In the genomic region with DNA sequence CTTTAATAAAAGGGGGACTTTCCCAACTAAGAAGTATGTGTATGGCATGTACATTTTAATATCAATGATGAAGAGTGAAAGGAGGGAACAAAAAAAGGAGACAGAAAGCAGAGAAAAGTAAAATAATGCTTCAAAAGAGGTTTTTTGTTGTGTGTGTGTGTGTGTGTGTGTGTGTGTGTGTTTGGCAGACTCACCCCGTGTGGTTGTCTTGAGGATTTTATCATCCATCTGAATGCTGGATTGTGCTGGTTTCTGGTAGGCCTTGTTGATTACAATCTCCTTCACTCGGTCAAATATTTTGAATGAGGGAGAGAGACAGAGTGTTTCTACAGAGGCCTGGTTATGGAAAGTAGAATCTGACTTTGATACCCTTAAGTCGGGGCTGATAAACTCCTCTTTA, we compare ENCODE assay signal across 1 cellular context.
TF ChIP-seq lines count a peak whose summit lies in the region.

No MANE protein-coding gene starts in this region.

TF ChIP-seq in K562, 482 proteins besides CTCF, POLR2A, EP300 and RAD21 (continued from another document):
- no peak for TF ChIP-seq ATF2 (CRISPR knock-in tag; IDR thresholded peaks at IDR 0.05)
- TF ChIP-seq RCOR1 (IDR thresholded peaks at IDR 0.05; ENCODE audit: borderline replicate concordance in 1 of 2, low read depth in 2 of 2, low read length in 2 of 2): peak in 1 of 2 experiments; percentile 53; a peak in 1 of 4 replicates
- no peak for TF ChIP-seq RFX7 (CRISPR knock-in tag; IDR thresholded peaks at IDR 0.05)
- TF ChIP-seq CHD1 (IDR thresholded peaks at IDR 0.05; ENCODE audit: low read length): no peak
- 0 out of 2 replicates have a peak, but pooled peaks have one; percentile 39 for TF ChIP-seq FOXJ2 (tag; IDR thresholded peaks at IDR 0.05)
- TF ChIP-seq MTA1 (IDR thresholded peaks at IDR 0.05; ENCODE audit: borderline replicate concordance): peak; percentile 30; the same call in 1 of the 2 replicates
- TF ChIP-seq ELK1 (CRISPR knock-in tag; IDR thresholded peaks at IDR 0.05): no peak
- TF ChIP-seq RBM34 (IDR thresholded peaks at IDR 0.05; ENCODE audit: borderline replicate concordance, insufficient read depth, low read length): no peak
- 0 out of 2 replicates have a peak, but pooled peaks have one; percentile 14 for TF ChIP-seq ZNF766 (CRISPR knock-in tag; conservative IDR thresholded peaks at IDR 0.05)
- no peak for TF ChIP-seq ZBTB43 (CRISPR knock-in tag; IDR thresholded peaks at IDR 0.05)
- peak; percentile 50; the same call in 1 of the 2 replicates for TF ChIP-seq CTBP1 (IDR thresholded peaks at IDR 0.05; ENCODE audit: borderline replicate concordance)
- TF ChIP-seq TFAM (CRISPR knock-in tag; conservative IDR thresholded peaks at IDR 0.05): no peak
- no peak for TF ChIP-seq CREBBP (IDR thresholded peaks at IDR 0.05; ENCODE audit: low read depth, low read length)
- no peak for TF ChIP-seq ZBTB26 (CRISPR knock-in tag; IDR thresholded peaks at IDR 0.05)
- TF ChIP-seq GATA2 (CRISPR knock-in tag; IDR thresholded peaks at IDR 0.05): 0 out of 2 replicates have a peak, but pooled peaks have one; percentile 22
- no peak for TF ChIP-seq KDM5B (IDR thresholded peaks at IDR 0.05; ENCODE audit: insufficient replicate concordance, low read depth, low read length)
- TF ChIP-seq HMG20A (CRISPR knock-in tag; conservative IDR thresholded peaks at IDR 0.05): no peak
- peak; percentile 42; the same call in 1 of the 2 replicates for TF ChIP-seq SMARCA4 (IDR thresholded peaks at IDR 0.05)
- TF ChIP-seq, protein P1, sequence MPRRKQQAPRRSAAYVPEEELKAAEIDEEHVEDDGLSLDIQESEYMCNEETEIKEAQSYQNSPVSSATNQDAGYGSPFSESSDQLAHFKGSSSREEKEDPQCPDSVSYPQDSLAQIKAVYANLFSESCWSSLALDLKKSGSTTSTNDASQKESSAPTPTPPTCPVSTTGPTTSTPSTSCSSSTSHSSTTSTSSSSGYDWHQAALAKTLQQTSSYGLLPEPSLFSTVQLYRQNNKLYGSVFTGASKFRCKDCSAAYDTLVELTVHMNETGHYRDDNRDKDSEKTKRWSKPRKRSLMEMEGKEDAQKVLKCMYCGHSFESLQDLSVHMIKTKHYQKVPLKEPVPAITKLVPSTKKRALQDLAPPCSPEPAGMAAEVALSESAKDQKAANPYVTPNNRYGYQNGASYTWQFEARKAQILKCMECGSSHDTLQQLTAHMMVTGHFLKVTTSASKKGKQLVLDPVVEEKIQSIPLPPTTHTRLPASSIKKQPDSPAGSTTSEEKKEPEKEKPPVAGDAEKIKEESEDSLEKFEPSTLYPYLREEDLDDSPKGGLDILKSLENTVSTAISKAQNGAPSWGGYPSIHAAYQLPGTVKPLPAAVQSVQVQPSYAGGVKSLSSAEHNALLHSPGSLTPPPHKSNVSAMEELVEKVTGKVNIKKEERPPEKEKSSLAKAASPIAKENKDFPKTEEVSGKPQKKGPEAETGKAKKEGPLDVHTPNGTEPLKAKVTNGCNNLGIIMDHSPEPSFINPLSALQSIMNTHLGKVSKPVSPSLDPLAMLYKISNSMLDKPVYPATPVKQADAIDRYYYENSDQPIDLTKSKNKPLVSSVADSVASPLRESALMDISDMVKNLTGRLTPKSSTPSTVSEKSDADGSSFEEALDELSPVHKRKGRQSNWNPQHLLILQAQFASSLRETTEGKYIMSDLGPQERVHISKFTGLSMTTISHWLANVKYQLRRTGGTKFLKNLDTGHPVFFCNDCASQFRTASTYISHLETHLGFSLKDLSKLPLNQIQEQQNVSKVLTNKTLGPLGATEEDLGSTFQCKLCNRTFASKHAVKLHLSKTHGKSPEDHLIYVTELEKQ (CRISPR knock-in tag; IDR thresholded peaks at IDR 0.05): no peak
- TF ChIP-seq MED1 (CRISPR knock-in tag; IDR thresholded peaks at IDR 0.05; ENCODE audit: borderline replicate concordance): no peak
- TF ChIP-seq MTA2 (IDR thresholded peaks at IDR 0.05; ENCODE audit: low read depth): no peak
- 0 out of 2 replicates have a peak, but pooled peaks have one; percentile 38 for TF ChIP-seq ARID1B (IDR thresholded peaks at IDR 0.05)
